In genomic region chr20:38198238-38198861, GRCh38 we compare ENCODE assay signal across 20 cellular contexts. TPM values are rescaled to one million over a fixed set of nuclear protein-coding genes. Genes with fewer than 3 reads are reported as not detected.
DNase-seq lines count a peak whose midpoint lies in the region; ATAC-seq and TF ChIP-seq lines count a peak whose summit lies in the region.
"Had no signal": no experiment of that assay in that cellular context is flagged by ENCODE, and none has a peak within 500 bp of the region (broad histone marks: within the 10 kb centered on the region; RNA-seq: fewer than 3 reads in every experiment).

No MANE protein-coding gene starts in this region.

- no peak overlapping the region for H3T11ph ChIP-seq in H9 (ENCODE audit: low read length)

- H3K9me3 Mint-ChIP-seq in MCF 10A (ENCODE audit: unreplicated experiment) (no peaks in the 10 kb centered on the region), H9 (peaks cover 5 to 6% of the 10 kb centered on the region in 2 experiments)

- no peak overlapping the region for H3K4me3 ChIP-seq in breast epithelium
- H3K4me3 ChIP-seq: right lobe of liver, SJCRH30 had no signal

- H3K9me3 ChIP-seq in breast epithelium (no peaks in the 10 kb centered on the region), H9 (ENCODE audit: control insufficient read depth, low read depth, low read length) (no peaks in the 10 kb centered on the region)
- H3K9me3 ChIP-seq: Caco-2, right lobe of liver, SJCRH30 had no signal

- no peak overlapping the region for H3K56ac ChIP-seq in H9 (ENCODE audit: insufficient read length, low read depth, low read length)

- no peak overlapping the region for H3K27ac ChIP-seq in breast epithelium
- no peak overlapping the region for H3K27ac ChIP-seq in H9 (ENCODE audit: insufficient read length, low read depth, low read length)
- H3K27ac ChIP-seq: right lobe of liver, SJCRH30 had no signal

- peak overlapping the region; percentile 72 for H3K27ac Mint-ChIP-seq in MCF 10A (ENCODE audit: low read depth, unreplicated experiment)
- H3K27ac Mint-ChIP-seq in H9: no peak overlapping the region; a peak in 1 of 7 replicates
- H3K27ac Mint-ChIP-seq: activated naive CD8-positive, alpha-beta T cell had no signal

- H3K4me1 ChIP-seq in breast epithelium (no peaks in the 10 kb centered on the region), H9 (ENCODE audit: insufficient read depth, low read length) (no peaks in the 10 kb centered on the region)

- no peaks in the 10 kb centered on the region for H3K23me2 ChIP-seq in H9 (ENCODE audit: insufficient read length, low read depth, low read length, poor library complexity, severe bottlenecking)

- no peak overlapping the region for H4K5ac ChIP-seq in H9 (ENCODE audit: insufficient read length, low read depth, low read length)

- no peak overlapping the region for H4K8ac ChIP-seq in H9 (replicated peaks; ENCODE audit: insufficient read length, low read depth, low read length)

- no peaks in the 10 kb centered on the region for H3K27me3 Mint-ChIP-seq in MCF 10A (ENCODE audit: insufficient read depth, unreplicated experiment)
- H3K27me3 Mint-ChIP-seq in H9 (ENCODE audit: low read depth): peaks cover 11% of the 10 kb centered on the region
- H3K27me3 Mint-ChIP-seq: activated naive CD8-positive, alpha-beta T cell had no signal

- ATAC-seq in HG03095 (IDR thresholded peaks at IDR 0.05; ENCODE audit: unreplicated experiment): no peak
- ATAC-seq: right lobe of liver had no signal

- no peak overlapping the region for H2BK5ac ChIP-seq in H9 (ENCODE audit: insufficient read length, low read length)

- H3K79me1 ChIP-seq in H9 (ENCODE audit: insufficient read depth, low read depth, low read length, poor library complexity, severe bottlenecking): no peaks in the 10 kb centered on the region

- no peak overlapping the region for H3K23ac ChIP-seq in H9 (ENCODE audit: insufficient read length, low read depth, low read length)

- no peak for TF ChIP-seq POLR2A in breast epithelium (IDR thresholded peaks at IDR 0.05)

- H2BK12ac ChIP-seq in H9 (ENCODE audit: insufficient read length, low read depth, low read length): no peak overlapping the region

- no peak overlapping the region for H3K14ac ChIP-seq in H9 (ENCODE audit: insufficient read depth, low read length)

- CTCF ChIA-PET in MCF 10A (lab: Yijun Ruan, JAX): interaction anchor here (0.6 to 11.8 kb wide), 6 partner anchors 10 to 978 kb away, joined by 3 to 198 read pairs (median 6); partner anchors contain the start of gene TGM2

- no peak overlapping the region for H2BK120ac ChIP-seq in H9 (ENCODE audit: low read depth, low read length, poor library complexity, severe bottlenecking)

- H4K20me1 ChIP-seq in H9 (ENCODE audit: control insufficient read depth, insufficient read depth, insufficient read length): no peaks in the 10 kb centered on the region

- no peak overlapping the region for H3K9ac ChIP-seq in H9 (ENCODE audit: extremely low read depth, insufficient read length, low read length)

- no peak overlapping the region for H2BK15ac ChIP-seq in H9 (ENCODE audit: low read depth, low read length)

- no peak overlapping the region for H2AFZ ChIP-seq in H9 (ENCODE audit: low read length)

- peaks cover 40% of the 10 kb centered on the region for H3K4me1 Mint-ChIP-seq in MCF 10A (ENCODE audit: insufficient read depth, unreplicated experiment)
- peaks cover 11 to 16% of the 10 kb centered on the region in 2 experiments for H3K4me1 Mint-ChIP-seq in H9

- no peaks in the 10 kb centered on the region for H3K36me3 Mint-ChIP-seq in MCF 10A (ENCODE audit: insufficient read depth, unreplicated experiment)
- H3K36me3 Mint-ChIP-seq in H9 (ENCODE audit: insufficient read depth in 1 of 3, low read depth in 3 of 3): peaks cover 0 to 5% (median 4%) of the 10 kb centered on the region in 3 experiments; a peak in 1 of 7 replicates
- H3K36me3 Mint-ChIP-seq: activated naive CD8-positive, alpha-beta T cell had no signal

- H3K27me3 ChIP-seq in breast epithelium (peaks cover 0 to 6% of the 10 kb centered on the region in 2 donors), H9 (ENCODE audit: insufficient read depth, low read length) (no peaks in the 10 kb centered on the region)
- H3K27me3 ChIP-seq: right lobe of liver, SJCRH30 had no signal

- BruUV-seq in MCF 10A (replicated peaks; lab: Mats Ljungman, UMichigan): no TSS peak

- no peak for TF ChIP-seq CTCF in MCF 10A (IDR thresholded peaks at IDR 0.05; ENCODE audit: unreplicated experiment)
- TF ChIP-seq CTCF in breast epithelium (IDR thresholded peaks at IDR 0.05): no peak
- TF ChIP-seq CTCF in H9 (conservative IDR thresholded peaks at IDR 0.05): no peak

- H2AK5ac ChIP-seq in H9 (ENCODE audit: insufficient read length, low read length): no peak overlapping the region

- H3K18ac ChIP-seq in H9 (ENCODE audit: insufficient read length, low read depth, low read length): no peak overlapping the region

- no peak overlapping the region for H3K4me3 Mint-ChIP-seq in MCF 10A (ENCODE audit: unreplicated experiment)
- no peak overlapping the region for H3K4me3 Mint-ChIP-seq in H9
- H3K4me3 Mint-ChIP-seq: activated naive CD8-positive, alpha-beta T cell had no signal

- no peak overlapping the region for H3K4ac ChIP-seq in H9 (ENCODE audit: low read depth, low read length)

- intact Hi-C loops in MCF 10A (cut with micrococcal nuclease) (no loop called here), breast epithelium (cut with DNase I; ENCODE audit: low total_unique reads) (no loop called here)

- DNase-seq in MCF 10A (ENCODE audit: unreplicated experiment): peak; percentile 48
- no peak for DNase-seq in breast epithelium (ENCODE audit: low spot score in 2 of 2)
- DNase-seq in amniotic epithelial cell (ENCODE audit: low read depth): peak; percentile 51
- peak; percentile 84 for DNase-seq in islet precursor cell
- no peak for DNase-seq in stimulated activated CD4-positive, alpha-beta T cell treated with anti-CD3 and anti-CD28 coated beads, Interleukin-4, amount 100 ng/mL, for 24 hours
- DNase-seq in epidermal melanocyte (ENCODE audit: insufficient read length, low spot score): no peak
- DNase-seq in H9: no peak
- DNase-seq: activated CD4-positive, alpha-beta T cell treated with anti-CD3 and anti-CD28 coated beads for 48 hours; caudate nucleus; KG1; NCI-H146; NCI-H446 treated with DMSO at 0.1 percent for 48 hours; nucleus accumbens; stimulated activated CD4-positive, alpha-beta T cell treated with anti-CD3 and anti-CD28 coated beads, Interleukin-4, amount 100 ng/mL, for 4 hours; T-helper 9 cell had no signal

- H3K4me2 ChIP-seq in H9 (ENCODE audit: insufficient read depth, insufficient read length, low read length): no peak overlapping the region

- H3K79me2 ChIP-seq in H9 (ENCODE audit: insufficient read depth, low read length): no peaks in the 10 kb centered on the region

- WGBS in H9 (ENCODE audit: extremely low coverage, insufficient read length, low lambda C conversion rate): no CpG with 5 or more reads among the region's 8 CpGs

- no peaks in the 10 kb centered on the region for H3K36me3 ChIP-seq in breast epithelium
- H3K36me3 ChIP-seq: right lobe of liver, SJCRH30 had no signal

- POLR2A ChIA-PET in MCF 10A (lab: Yijun Ruan, JAX): interaction anchor here (0.6 to 3.8 kb wide), 12 partner anchors 9 to 237 kb away, joined by 3 to 20 read pairs (median 5); partner anchors contain the start of gene SNHG17

- H2BK20ac ChIP-seq in H9 (ENCODE audit: low read depth, low read length, poor library complexity, severe bottlenecking): no peak overlapping the region

- no peak overlapping the region for H4K91ac ChIP-seq in H9 (ENCODE audit: insufficient read length, low read depth, low read length)

RNA-seq across cellular contexts. Expression of gene TGM2, which starts 33.3 kb away (rescaled TPM):
- 0.76 and 1.5 TPM in 2 replicates for total RNA-seq in MCF 10A (2022)
- total RNA-seq in breast epithelium: 10 to 100 TPM; 10.7 to 44.9 (median 15.2) TPM
- 1.1 and 1.4 TPM in 2 replicates for total RNA-seq in H9 (2021)

Comparison
In these comparisons a context has a peak if more than half of its experiments do, and no peak if none do; other contexts are left out.
1. DNase-seq: peak in MCF 10A (single experiment), amniotic epithelial cell (single experiment) and islet precursor cell (single experiment); none in breast epithelium (0 of 2), stimulated activated CD4-positive, alpha-beta T cell treated with anti-CD3 and anti-CD28 coated beads, Interleukin-4, amount 100 ng/mL, for 24 hours (single experiment), epidermal melanocyte (single experiment) and H9 (single experiment).